10 cellular contexts compared by ENCODE assay signal in genomic region chr14:100533647-100534485, GRCh38. TPM values are rescaled to one million over a fixed set of nuclear protein-coding genes. Genes with fewer than 3 reads are reported as not detected.
DNase-seq lines count a peak whose midpoint lies in the region; ATAC-seq, FAIRE-seq and TF ChIP-seq lines count a peak whose summit lies in the region.
"Had no signal": no experiment of that assay in that cellular context is flagged by ENCODE, and none has a peak within 500 bp of the region (broad histone marks: within the 10 kb centered on the region; RNA-seq: fewer than 3 reads in every experiment).

No MANE protein-coding gene starts in this region.

- ATAC-seq in Panc1 (peak; percentile 52), Right ventricle myocardium inferior (no peak), GM21390 (IDR thresholded peaks at IDR 0.05; ENCODE audit: unreplicated experiment) (no peak)
- ATAC-seq: naive thymus-derived CD8-positive, alpha-beta T cell had no signal

- intact Hi-C loops in Panc1 (cut with micrococcal nuclease; ENCODE audit: unreplicated experiment), result no loop called here
- intact Hi-C loops in Right ventricle myocardium inferior (cut with DNase I), result no loop called here

- H3K4me3 ChIP-seq in Panc1 (ENCODE audit: low read depth in 2 of 2, low read length in 2 of 2), result no peak overlapping the region

- no peaks in the 10 kb centered on the region for H3K36me3 ChIP-seq in Panc1 (ENCODE audit: control insufficient read depth, insufficient read depth, low read length)

- H3K27me3 ChIP-seq in Panc1 (ENCODE audit: control insufficient read depth, insufficient read depth, low read length), result no peaks in the 10 kb centered on the region

- H3K9me3 ChIP-seq in Panc1 (ENCODE audit: control insufficient read depth, insufficient read depth, low read depth, low read length), result no peaks in the 10 kb centered on the region

- CTCF ChIA-PET in Panc1 (lab: Charles Lee), result no interaction called here

- POLR2A ChIA-PET in Panc1 (lab: Charles Lee), result no interaction called here

- no peak for TF ChIP-seq CTCF in Panc1 (IDR thresholded peaks at IDR 0.05)

- peak; percentile 12 for DNase-seq in GM12891 (ENCODE audit: insufficient read length, low spot score)
- no peak for DNase-seq in Panc1 (ENCODE audit: low read depth, low spot score)
- DNase-seq in Right ventricle myocardium inferior (ENCODE audit: missing footprints), result peak; percentile 46
- peak; percentile 44 for DNase-seq in putamen (ENCODE audit: low spot score)
- DNase-seq in cortex of kidney (lab: John Stamatoyannopoulos, UW), result no peak
- no peak for DNase-seq in iPS-NIHi7 (ENCODE audit: extremely low spot score)
- no peak for DNase-seq in NCI-H2081 (lab: John Stamatoyannopoulos, UW)

- no TSS peak for BruUV-seq in Panc1 (replicated peaks; lab: Mats Ljungman, UMichigan)

- H3K27ac ChIP-seq in Panc1 (ENCODE audit: low read length), result peak overlapping the region; percentile 44

- peaks cover 34% of the 10 kb centered on the region for H3K4me1 ChIP-seq in Panc1 (ENCODE audit: control insufficient read depth, insufficient read depth, low read length)

- FAIRE-seq in GM12891 (lab: Jason Lieb, UNC), result no peak
- FAIRE-seq: G401.6 had no signal

- in situ Hi-C loops in Panc1 (cut with HindIII; ENCODE audit: low pct_unique_long_range_greater_than_20kb, low sequenced_read_pairs), result no loop called here

- no peak for TF ChIP-seq POLR2A in GM12891 (IDR thresholded peaks at IDR 0.05; ENCODE audit: low read depth, low read length)

TF ChIP-seq in GM12891, 5 proteins besides CTCF, POLR2A, EP300 and RAD21:
- TF ChIP-seq SPI1 (IDR thresholded peaks at IDR 0.05; ENCODE audit: low read depth, low read length) (no peak), POU2F2 (IDR thresholded peaks at IDR 0.05; ENCODE audit: low read depth, low read length) (no peak), PAX5 (IDR thresholded peaks at IDR 0.05; ENCODE audit: insufficient read depth, low read length, severe bottlenecking) (no peak), TAF1 (IDR thresholded peaks at IDR 0.05; ENCODE audit: low read depth, low read length) (no peak), POLR2AphosphoS5 (IDR thresholded peaks at IDR 0.05; ENCODE audit: low read depth, low read length) (no peak)
TF ChIP-seq in GM12891: peak in this region for 0.

RNA-seq across cellular contexts. Expression of gene BEGAIN, which starts 53.4 kb away (rescaled TPM):
- 0.08 TPM for polyA plus RNA-seq in GM12891 (2012; ENCODE audit: low read depth, missing spikeins)
- total RNA-seq in Panc1 (2021; ENCODE audit: unreplicated experiment) (26.5 TPM), Right ventricle myocardium inferior (0.68 TPM)
- 37.2 TPM for polyA plus RNA-seq in Panc1 (2012; ENCODE audit: insufficient read length)

Comparison
In these comparisons a context has a peak if more than half of its experiments do, and no peak if none do; other contexts are left out.
1. DNase-seq: peak in GM12891 (single experiment), Right ventricle myocardium inferior (single experiment) and putamen (single experiment); none in Panc1 (single experiment), cortex of kidney (single experiment), iPS-NIHi7 (single experiment) and NCI-H2081 (0 of 2).
2. RNA of gene BEGAIN, which starts 53.4 kb away (total RNA-seq): 26.5 TPM in Panc1 (single experiment); 0.68 TPM in Right ventricle myocardium inferior (single experiment); every median in the first group is over 10 times any median in the second.